ENCODE assay signal across 1 cellular context in genomic region chr3:58494107-58494506, GRCh38.
TF ChIP-seq lines count a peak whose summit lies in the region.

No MANE protein-coding gene starts in this region.

TF ChIP-seq in liver, 16 proteins besides CTCF, POLR2A, EP300 and RAD21 (continued from another document):
- TF ChIP-seq REST (IDR thresholded peaks at IDR 0.05) (no peak), MAX (IDR thresholded peaks at IDR 0.05) (no peak), RXRA (IDR thresholded peaks at IDR 0.05) (no peak), FOXA1 (IDR thresholded peaks at IDR 0.05) (no peak), YY1 (IDR thresholded peaks at IDR 0.05) (no peak), HNF4G (IDR thresholded peaks at IDR 0.05) (no peak), SP1 (IDR thresholded peaks at IDR 0.05) (no peak)
